9 cellular contexts compared by ENCODE assay signal in the genomic region with DNA sequence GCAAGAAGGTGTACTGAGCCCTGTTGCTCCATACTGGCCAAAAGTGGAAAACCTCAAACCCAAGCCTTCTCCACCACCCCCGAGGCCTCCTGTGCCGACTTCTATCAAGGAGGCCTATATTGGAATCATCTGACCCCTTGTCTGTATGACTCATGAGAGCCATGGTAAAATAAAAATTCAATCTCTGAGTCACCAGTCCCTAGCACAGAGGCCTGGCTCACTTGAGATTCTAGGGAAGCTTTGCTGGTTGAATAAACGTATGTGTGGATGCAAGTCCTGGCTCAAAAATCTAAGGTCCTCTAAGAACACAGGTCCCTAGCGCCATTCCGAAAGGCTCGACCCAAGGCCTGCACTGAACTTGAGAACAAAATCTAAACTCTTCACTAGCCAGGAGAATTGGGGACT. TPM values are rescaled to one million over a fixed set of nuclear protein-coding genes. Genes with fewer than 3 reads are reported as not detected.
A peak's percentile ranks its signal among the peaks of the same experiment; 100 is the strongest.
DNase-seq lines count a peak whose midpoint lies in the region; ATAC-seq and TF ChIP-seq lines count a peak whose summit lies in the region.
"Had no signal": no experiment of that assay in that cellular context is flagged by ENCODE, and none has a peak within 500 bp of the region (broad histone marks: within the 10 kb centered on the region; RNA-seq: fewer than 3 reads in every experiment).

No MANE protein-coding gene starts in this region.

- peak overlapping the region; percentile 90 for H3K27ac ChIP-seq in AG04450 (ENCODE audit: low read depth, low read length)
- H3K27ac ChIP-seq in mucosa of rectum (ENCODE audit: low read depth in 2 of 2, low read length in 2 of 2), result peak overlapping the region; percentile 20 to 46
- no peak overlapping the region for H3K27ac ChIP-seq in psoas muscle
- H3K27ac ChIP-seq: HL-60 had no signal

- no peak for ATAC-seq in HG02798 (IDR thresholded peaks at IDR 0.05; ENCODE audit: poor library complexity, unreplicated experiment)
- ATAC-seq in psoas muscle, result no peak
- no peak for ATAC-seq in GM21786 (IDR thresholded peaks at IDR 0.05; ENCODE audit: unreplicated experiment)

- peak; percentile 51 for DNase-seq in AG04450 (ENCODE audit: low read depth, low spot score)
- peak; percentile 52 for DNase-seq in MG63
- DNase-seq in psoas muscle, result no peak
- DNase-seq in NCI-H524 (lab: John Stamatoyannopoulos, UW), result no peak

- CTCF ChIA-PET in AG04450 (lab: Charles Lee), result interaction anchor here (1.4 kb wide), 1 partner anchor 18 kb away, joined by 9 read pairs; no protein-coding TSS in a partner anchor

- H3K27me3 Mint-ChIP-seq in brain, result peaks cover 2% of the 10 kb centered on the region

- H3K4me1 ChIP-seq in mucosa of rectum (ENCODE audit: control insufficient read depth in 2 of 2, insufficient read depth in 2 of 2, low read length in 2 of 2), result peaks cover 0 to 7% of the 10 kb centered on the region in 2 donors
- no peaks in the 10 kb centered on the region for H3K4me1 ChIP-seq in psoas muscle

- H3K9me3 ChIP-seq in AG04450 (ENCODE audit: control insufficient read depth, insufficient read depth, low read length), result no peaks in the 10 kb centered on the region
- H3K9me3 ChIP-seq in MG63, result no peaks in the 10 kb centered on the region
- no peaks in the 10 kb centered on the region for H3K9me3 ChIP-seq in mucosa of rectum (ENCODE audit: control insufficient read depth in 2 of 2, low read length in 2 of 2)
- H3K9me3 ChIP-seq in psoas muscle, result no peaks in the 10 kb centered on the region

- peak overlapping the region in 3 of 5 experiments; percentile 63 to 90 (median 83) for H3K27ac Mint-ChIP-seq in brain

- no peaks in the 10 kb centered on the region for H3K27me3 ChIP-seq in AG04450 (ENCODE audit: control insufficient read depth, insufficient read depth, low read length)
- no peaks in the 10 kb centered on the region for H3K27me3 ChIP-seq in MG63
- no peaks in the 10 kb centered on the region for H3K27me3 ChIP-seq in mucosa of rectum (ENCODE audit: control insufficient read depth in 2 of 2, insufficient read depth in 2 of 2, low read length in 2 of 2)
- H3K27me3 ChIP-seq in psoas muscle (ENCODE audit: insufficient read depth in 3 of 3, low read length in 2 of 3), result no peaks in the 10 kb centered on the region

- WGBS in psoas muscle, 3 donors, result 86 to 94% (median 90%) methylated on average over 6 of the region's 6 CpGs

- no peak overlapping the region for H3K9ac ChIP-seq in mucosa of rectum (ENCODE audit: low read depth in 1 of 2, low read length in 2 of 2)

- intact Hi-C loops in psoas muscle (cut with DNase I), result no loop called here

- peaks cover 21% of the 10 kb centered on the region for H3K4me1 Mint-ChIP-seq in brain

- POLR2A ChIA-PET in AG04450 (lab: Yijun Ruan, JAX), result interaction anchor here (1.7 kb wide), 1 partner anchor 10 kb away, joined by 11 read pairs; no protein-coding TSS in a partner anchor

- no peak overlapping the region for H3K4me3 ChIP-seq in AG04450 (ENCODE audit: low read depth, low read length)
- no peak overlapping the region for H3K4me3 ChIP-seq in MG63
- H3K4me3 ChIP-seq in mucosa of rectum (ENCODE audit: low read length in 2 of 2), result no peak overlapping the region
- no peak overlapping the region for H3K4me3 ChIP-seq in psoas muscle

- peaks cover 0 to 3% (median 0%) of the 10 kb centered on the region in 5 experiments for H3K9me3 Mint-ChIP-seq in brain

- TF ChIP-seq CTCF in AG04450 (IDR thresholded peaks at IDR 0.05; ENCODE audit: low read depth, low read length) (no peak), brain (conservative IDR thresholded peaks at IDR 0.05) (no peak), psoas muscle (IDR thresholded peaks at IDR 0.05) (no peak)

- H3K36me3 Mint-ChIP-seq in brain, result peaks cover 56% of the 10 kb centered on the region

- H3K4me3 Mint-ChIP-seq in brain, result no peak overlapping the region

- peaks cover 58% of the 10 kb centered on the region for H3K36me3 ChIP-seq in MG63
- H3K36me3 ChIP-seq in mucosa of rectum (ENCODE audit: control insufficient read depth in 2 of 2, insufficient read depth in 2 of 2, low read length in 2 of 2), result peaks cover 12 to 18% of the 10 kb centered on the region in 2 donors
- H3K36me3 ChIP-seq in psoas muscle (ENCODE audit: insufficient read depth in 1 of 2, low read depth in 1 of 2), result peaks cover 0 to 25% of the 10 kb centered on the region in 2 donors

RNA-seq across cellular contexts. Expression of a gene that starts 15.0 kb away (rescaled TPM):
- polyA plus RNA-seq in AG04450 (2011; rRNA removed), result 35.4 and 37.2 TPM in 2 replicates
- polyA minus RNA-seq in AG04450 (2011; rRNA and poly(A)+ RNA removed), result 37.2 and 44.0 TPM in 2 replicates
- 51.7 and 66.6 TPM in 2 replicates for total RNA-seq in MG63 (2014; rRNA removed; shearing (Covaris generic); ENCODE audit: low replicate concordance)
- polyA plus RNA-seq in brain (ENCODE audit: insufficient read depth, low read depth, low replicate concordance), result 140 TPM
- total RNA-seq in psoas muscle, result 10 to 100 TPM; 18.9 to 51.8 (median 28.8) TPM
- polyA plus RNA-seq in psoas muscle, result 10 to 100 TPM; 26.0 to 31.7 (median 28.4) TPM

RNA-seq across cellular contexts. Expression of a gene that starts 50.2 kb away (rescaled TPM):
- polyA plus RNA-seq in AG04450 (2011; rRNA removed), result 2.5 and 2.8 TPM in 2 replicates
- 4.2 and 5.4 TPM in 2 replicates for polyA minus RNA-seq in AG04450 (2011; rRNA and poly(A)+ RNA removed)
- total RNA-seq in MG63 (2014; rRNA removed; shearing (Covaris generic); ENCODE audit: low replicate concordance), result 4.4 and 10.2 TPM in 2 replicates
- 6.4 TPM for polyA plus RNA-seq in brain (ENCODE audit: insufficient read depth, low read depth, low replicate concordance)
- 1 to 10 TPM; 2.2 to 7.8 (median 4.6) TPM for total RNA-seq in psoas muscle
- polyA plus RNA-seq in psoas muscle, result 1 to 10 TPM; 2.4 to 3.5 (median 3.0) TPM

Comparison
In these comparisons a context has a peak if more than half of its experiments do, and no peak if none do; other contexts are left out.
1. DNase-seq: peak in AG04450 (single experiment) and MG63 (single experiment); none in psoas muscle (0 of 2) and NCI-H524 (0 of 2).